11 cellular contexts compared by ENCODE assay signal in the genomic region with DNA sequence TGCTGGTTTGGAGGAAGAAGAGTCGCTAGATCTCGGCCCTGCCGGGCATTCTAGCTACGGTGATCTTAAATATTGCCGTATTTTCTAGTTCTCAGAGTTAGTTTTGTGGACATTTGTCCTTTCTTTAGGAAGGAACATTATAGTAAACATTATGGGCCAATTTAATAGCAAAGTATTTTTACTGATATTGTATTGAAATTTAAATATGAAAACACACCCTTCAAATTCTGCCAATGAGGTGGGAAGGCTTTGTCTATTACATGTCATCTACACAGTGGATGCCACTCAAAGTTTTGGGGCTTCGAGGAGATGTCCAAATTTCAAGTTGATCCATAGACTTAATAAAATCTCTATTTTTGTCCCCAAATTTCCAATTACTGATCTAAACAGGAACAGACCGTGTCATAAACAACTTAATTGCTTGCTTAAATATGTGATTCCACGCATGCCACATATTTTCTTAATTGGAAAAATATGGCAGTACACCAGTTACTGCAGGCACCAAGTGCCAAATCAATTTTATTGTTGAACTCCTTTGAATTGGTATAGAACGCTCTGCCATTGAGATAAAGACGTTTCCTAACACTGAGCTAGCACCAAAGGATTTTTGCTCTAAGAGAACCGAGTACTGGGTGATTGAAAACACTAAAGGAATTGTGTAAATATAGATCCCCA. TPM values are rescaled to one million over a fixed set of nuclear protein-coding genes. Genes with fewer than 3 reads are reported as not detected.
DNase-seq lines count a peak whose midpoint lies in the region; ATAC-seq and TF ChIP-seq lines count a peak whose summit lies in the region.
"Had no signal": no experiment of that assay in that cellular context is flagged by ENCODE, and none has a peak within 500 bp of the region (broad histone marks: within the 10 kb centered on the region; RNA-seq: fewer than 3 reads in every experiment).

No MANE protein-coding gene starts in this region.

- no peaks in the 10 kb centered on the region for H3K79me2 ChIP-seq in HCT116 (ENCODE audit: insufficient read depth, low read length)

- H3K9me3 ChIP-seq in HCT116 (ENCODE audit: control insufficient read depth in 1 of 2, insufficient read depth in 1 of 2, low read depth in 1 of 2, low read length in 2 of 2) = no peaks in the 10 kb centered on the region

- H3K4me1 Mint-ChIP-seq in activated naive CD8-positive, alpha-beta T cell treated with anti-CD3 and anti-CD28 coated beads, Interleukin-2, amount 50 U/mL, for 24 hours = peaks cover 50% of the 10 kb centered on the region
- H3K4me1 Mint-ChIP-seq in naive thymus-derived CD8-positive, alpha-beta T cell = peaks cover 24 to 53% (median 45%) of the 10 kb centered on the region in 4 donors

- H2AFZ ChIP-seq in HCT116 (ENCODE audit: low read depth, low read length, poor library complexity, severe bottlenecking) = no peak overlapping the region

- peaks cover 0 to 15% of the 10 kb centered on the region in 2 experiments; a peak in 2 of 4 replicates for H3K4me1 ChIP-seq in HCT116 (ENCODE audit: control insufficient read depth in 1 of 2, insufficient read depth in 2 of 2, low read length in 2 of 2)

- CTCF ChIA-PET in BJ (lab: Yijun Ruan, JAX) (interaction anchor here (0.6 to 1.5 kb wide), 4 partner anchors 329 to 572 kb away, joined by 3 to 4 read pairs (median 4); no protein-coding TSS in a partner anchor), HCT116 (lab: Charles Lee) (no interaction called here)

- H3K36me3 Mint-ChIP-seq in activated naive CD8-positive, alpha-beta T cell treated with anti-CD3 and anti-CD28 coated beads, Interleukin-2, amount 50 U/mL, for 24 hours (ENCODE audit: low read depth) = peaks cover 2% of the 10 kb centered on the region
- peaks cover 0 to 25% (median 19%) of the 10 kb centered on the region in 3 donors for H3K36me3 Mint-ChIP-seq in naive thymus-derived CD8-positive, alpha-beta T cell

- intact Hi-C loops in HCT116 (cut with micrococcal nuclease) = loop anchor here (10.0 kb wide), 1 partner anchor 210 kb away; no protein-coding TSS in a partner anchor

- H3K4me3 Mint-ChIP-seq in activated naive CD8-positive, alpha-beta T cell treated with anti-CD3 and anti-CD28 coated beads, Interleukin-2, amount 50 U/mL, for 24 hours = peak overlapping the region; percentile 55
- H3K4me3 Mint-ChIP-seq in naive thymus-derived CD8-positive, alpha-beta T cell = peak overlapping the region; percentile 22 to 87 (median 68)

- no peaks in the 10 kb centered on the region for H3K9me2 ChIP-seq in HCT116 (ENCODE audit: insufficient read depth)

- POLR2A ChIA-PET in BJ (lab: Charles Lee) (interaction anchor here (0.7 to 0.8 kb wide), 2 partner anchors 193 to 208 kb away, joined by 3 to 9 read pairs; no protein-coding TSS in a partner anchor), HCT116 (lab: Charles Lee) (no interaction called here)
- POLR2A ChIA-PET in naive thymus-derived CD8-positive, alpha-beta T cell (lab: Charles Lee) = interaction anchor here (0.7 kb wide), 1 partner anchor 12 kb away, joined by 3 read pairs; no protein-coding TSS in a partner anchor

- no peak for TF ChIP-seq RAD21 in HCT116 (IDR thresholded peaks at IDR 0.05; ENCODE audit: low read depth)

- TF ChIP-seq POLR2A in HCT116 (IDR thresholded peaks at IDR 0.05; ENCODE audit: borderline replicate concordance, extremely low read depth, insufficient read depth, insufficient read length) = no peak

- no peaks in the 10 kb centered on the region for H3K9me3 Mint-ChIP-seq in activated naive CD8-positive, alpha-beta T cell treated with anti-CD3 and anti-CD28 coated beads, Interleukin-2, amount 50 U/mL, for 24 hours
- peaks cover 0 to 30% (median 1%) of the 10 kb centered on the region in 9 donors for H3K9me3 Mint-ChIP-seq in naive thymus-derived CD8-positive, alpha-beta T cell

- H3K4me3 ChIP-seq in BJ (ENCODE audit: low read depth, low read length) = peak overlapping the region; percentile 62
- H3K4me3 ChIP-seq in HCT116 (replicated peaks in 1 of 2; ENCODE audit: low read depth in 1 of 2, low read length in 2 of 2) = 0 out of 4 replicates have a peak overlapping the region, but pooled peaks of 1 of the 2 experiments have one; percentile 4

- H3K27ac Mint-ChIP-seq in activated naive CD8-positive, alpha-beta T cell treated with anti-CD3 and anti-CD28 coated beads, Interleukin-2, amount 50 U/mL, for 24 hours = no peak overlapping the region
- H3K27ac Mint-ChIP-seq in naive thymus-derived CD8-positive, alpha-beta T cell = peak overlapping the region in 4 of 10 donors; percentile 2 to 66 (median 34)

- no peaks in the 10 kb centered on the region for H3K27me3 ChIP-seq in BJ (ENCODE audit: control insufficient read depth, insufficient read depth, low read length)
- H3K27me3 ChIP-seq in HCT116 (ENCODE audit: insufficient read depth, low read length) = no peaks in the 10 kb centered on the region

- H3K27ac ChIP-seq in HCT116 (ENCODE audit: low read depth, low read length) = no peak overlapping the region

- no peaks in the 10 kb centered on the region for H4K20me1 ChIP-seq in HCT116 (ENCODE audit: insufficient read depth)

- no peaks in the 10 kb centered on the region; the same call in 1 of the 2 replicates for H3K36me3 ChIP-seq in BJ (ENCODE audit: control insufficient read depth, insufficient read depth, low read length)
- H3K36me3 ChIP-seq in HCT116 (ENCODE audit: control insufficient read depth in 1 of 2, insufficient read depth in 2 of 2, low read length in 2 of 2) = no peaks in the 10 kb centered on the region

- DNase-seq in BJ (ENCODE audit: low read depth) (no peak), HCT116 (ENCODE audit: low read depth, low spot score) (no peak), NCI-H187 treated with DMSO at 0.1 percent for 48 hours (lab: John Stamatoyannopoulos, UW) (no peak), NCI-H2171 treated with DMSO at 0.1 percent for 48 hours (lab: John Stamatoyannopoulos, UW) (no peak), NCI-H2196 treated with DMSO at 0.1 percent for 48 hours (lab: John Stamatoyannopoulos, UW; ENCODE audit: unreplicated experiment) (no peak), NCI-H187 (lab: John Stamatoyannopoulos, UW) (no peak)
- no peak for DNase-seq in activated naive CD8-positive, alpha-beta T cell treated with anti-CD3 and anti-CD28 coated beads, Interleukin-2, amount 50 U/mL, for 24 hours
- DNase-seq in naive thymus-derived CD8-positive, alpha-beta T cell = peak in 1 of 10 donors; percentile 14
- DNase-seq: amygdala; DND-41; stimulated activated CD4-positive, alpha-beta T cell treated with anti-CD3 and anti-CD28 coated beads, Interleukin-4, amount 100 ng/mL, for 24 hours had no signal

- H3K9ac ChIP-seq in HCT116 (ENCODE audit: low read length) = no peak overlapping the region

- ATAC-seq in HCT116 = no peak
- ATAC-seq in activated naive CD8-positive, alpha-beta T cell treated with anti-CD3 and anti-CD28 coated beads, Interleukin-2, amount 50 U/mL, for 24 hours = no peak
- no peak for ATAC-seq in naive thymus-derived CD8-positive, alpha-beta T cell

- RAD21 ChIA-PET in HCT116 (lab: Charles Lee; ENCODE audit: low non-redundant PET in 1 of 2, low total read pairs in 2 of 2, uncharacterized antibody in 2 of 2, unreplicated experiment in 2 of 2) = no interaction called here

- TF ChIP-seq CTCF in BJ (IDR thresholded peaks at IDR 0.05; ENCODE audit: insufficient read depth, low read depth, low read length) (no peak), HCT116 (IDR thresholded peaks at IDR 0.05 in 2 of 3, conservative IDR thresholded peaks at IDR 0.05 in 1 of 3; ENCODE audit: borderline replicate concordance in 1 of 3, insufficient read depth in 1 of 3, low read depth in 2 of 3, low read length in 2 of 3) (no peak)

- H3K4me2 ChIP-seq in HCT116 (ENCODE audit: low read length) = peak overlapping the region; percentile 45; the same call in 1 of the 2 replicates

- H3K27me3 Mint-ChIP-seq in activated naive CD8-positive, alpha-beta T cell treated with anti-CD3 and anti-CD28 coated beads, Interleukin-2, amount 50 U/mL, for 24 hours = peaks cover 91% of the 10 kb centered on the region
- peaks cover 56 to 93% (median 81%) of the 10 kb centered on the region in 5 donors for H3K27me3 Mint-ChIP-seq in naive thymus-derived CD8-positive, alpha-beta T cell

- BruUV-seq in HCT116 (replicated peaks; lab: Mats Ljungman, UMichigan) = TSS peak; percentile 45

TF ChIP-seq in HCT116, 20 proteins besides CTCF, POLR2A, EP300 and RAD21:
- TF ChIP-seq JUND (IDR thresholded peaks at IDR 0.05) (no peak), ELF1 (IDR thresholded peaks at IDR 0.05; ENCODE audit: borderline replicate concordance, low read depth) (no peak), EZH2 (IDR thresholded peaks at IDR 0.05) (no peak), POLR2AphosphoS5 (IDR thresholded peaks at IDR 0.05; ENCODE audit: low read depth, low read length) (no peak), FOSL1 (IDR thresholded peaks at IDR 0.05; ENCODE audit: low read depth) (no peak), CBX3 (IDR thresholded peaks at IDR 0.05; ENCODE audit: low read depth) (no peak), TCF7L2 (IDR thresholded peaks at IDR 0.05; ENCODE audit: borderline replicate concordance, extremely low read depth, insufficient read depth, insufficient read length) (no peak)
- TF ChIP-seq, protein P1, sequence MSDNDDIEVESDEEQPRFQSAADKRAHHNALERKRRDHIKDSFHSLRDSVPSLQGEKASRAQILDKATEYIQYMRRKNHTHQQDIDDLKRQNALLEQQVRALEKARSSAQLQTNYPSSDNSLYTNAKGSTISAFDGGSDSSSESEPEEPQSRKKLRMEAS (IDR thresholded peaks at IDR 0.05) = no peak

RNA-seq across cellular contexts. Expression of gene SHOX2, which starts 1.7 kb away (rescaled TPM):
- polyA plus RNA-seq in BJ (2011; rRNA removed) = 11.9 and 13.6 TPM in 2 replicates
- 3.8 and 4.7 TPM in 2 replicates for polyA minus RNA-seq in BJ (2011; rRNA and poly(A)+ RNA removed)
- total RNA-seq in HCT116 (2021; ENCODE audit: unreplicated experiment) = 9.4 TPM
- 5.2 and 5.4 TPM in 2 replicates for polyA plus RNA-seq in HCT116 (2012)
- not detected for total RNA-seq in naive thymus-derived CD8-positive, alpha-beta T cell
- not detected for polyA plus RNA-seq in naive thymus-derived CD8-positive, alpha-beta T cell

RNA-seq across cellular contexts. Expression of gene RSRC1, which starts 5.4 kb away (rescaled TPM):
- 2.7 and 7.6 TPM in 2 replicates for polyA plus RNA-seq in BJ (2011; rRNA removed)
- polyA minus RNA-seq in BJ (2011; rRNA and poly(A)+ RNA removed) = 6.2 and 10.2 TPM in 2 replicates
- total RNA-seq in HCT116 (2021; ENCODE audit: unreplicated experiment) = 37.1 TPM
- polyA plus RNA-seq in HCT116 (2012) = 17.0 and 20.4 TPM in 2 replicates
- total RNA-seq in naive thymus-derived CD8-positive, alpha-beta T cell = 10 to 100 TPM; 32.6 to 36.9 TPM
- polyA plus RNA-seq in naive thymus-derived CD8-positive, alpha-beta T cell = 10 to 100 TPM; 30.2 to 38.3 (median 32.6) TPM

Comparison
In these comparisons a context has a peak if more than half of its experiments do, and no peak if none do; other contexts are left out.
1. RNA of gene SHOX2, which starts 1.7 kb away (total RNA-seq): 9.4 TPM in HCT116 (single experiment); not detected in naive thymus-derived CD8-positive, alpha-beta T cell; every median in the first group is over 10 times any median in the second.